In genomic region chr5:150317048-150318003, GRCh38 we compare ENCODE assay signal across 9 cellular contexts. TPM values are rescaled to one million over a fixed set of nuclear protein-coding genes. Genes with fewer than 3 reads are reported as not detected.
DNase-seq lines count a peak whose midpoint lies in the region; ATAC-seq and TF ChIP-seq lines count a peak whose summit lies in the region.
"Had no signal": no experiment of that assay in that cellular context is flagged by ENCODE, and none has a peak within 500 bp of the region (broad histone marks: within the 10 kb centered on the region; RNA-seq: fewer than 3 reads in every experiment).

No MANE protein-coding gene starts in this region.

- H3K9me3 ChIP-seq in ovary, result no peaks in the 10 kb centered on the region
- H3K9me3 ChIP-seq in vagina, result no peaks in the 10 kb centered on the region

- DNase-seq in GM03348 (ENCODE audit: low spot score) (peak; percentile 89), NB4 (ENCODE audit: low read depth) (peak; percentile 75), epithelial cell of prostate (ENCODE audit: low read depth, low spot score) (peak; percentile 73), ovary (peak in 4 of 5 donors; percentile 32 to 58 (median 44)), vagina (ENCODE audit: extremely low spot score in 2 of 2) (no peak), NCI-H146 (lab: John Stamatoyannopoulos, UW) (no peak), NCI-H2081 (lab: John Stamatoyannopoulos, UW) (no peak)
- DNase-seq: anterior cingulate cortex had no signal

- WGBS in ovary, 3 donors, result 57 to 61% (median 58%) methylated on average over 11 of the region's 11 CpGs

- intact Hi-C loops in ovary (cut with DNase I) (no loop called here), vagina (cut with DNase I) (no loop called here)

- TF ChIP-seq CTCF in NB4 (IDR thresholded peaks at IDR 0.05; ENCODE audit: low read depth, low read length) (no peak), ovary (IDR thresholded peaks at IDR 0.05) (no peak), vagina (IDR thresholded peaks at IDR 0.05) (no peak)

- H3K27ac ChIP-seq in epithelial cell of prostate, result peak overlapping the region; percentile 89
- peak overlapping the region in 1 of 2 donors; percentile 12 for H3K27ac ChIP-seq in ovary
- no peak overlapping the region for H3K27ac ChIP-seq in vagina

- H3K36me3 ChIP-seq in ovary (no peaks in the 10 kb centered on the region), vagina (no peaks in the 10 kb centered on the region)

- TF ChIP-seq POLR2A in NB4 (IDR thresholded peaks at IDR 0.05; ENCODE audit: extremely low read depth, insufficient read length), result no peak
- TF ChIP-seq POLR2A in ovary (IDR thresholded peaks at IDR 0.05), result no peak
- TF ChIP-seq POLR2A in vagina (IDR thresholded peaks at IDR 0.05), result no peak

- no peaks in the 10 kb centered on the region for H3K27me3 ChIP-seq in ovary
- H3K27me3 ChIP-seq in vagina, result no peaks in the 10 kb centered on the region

- ATAC-seq in HG03342 (IDR thresholded peaks at IDR 0.05; ENCODE audit: unreplicated experiment), result no peak

- H3K4me1 ChIP-seq in ovary (ENCODE audit: insufficient read depth) (no peaks in the 10 kb centered on the region), vagina (peaks cover 39% of the 10 kb centered on the region)

- no peak for TF ChIP-seq EP300 in ovary (IDR thresholded peaks at IDR 0.05)

- no peak overlapping the region for H3K4me3 ChIP-seq in NB4 (ENCODE audit: low read depth, low read length)
- H3K4me3 ChIP-seq in ovary, result no peak overlapping the region
- no peak overlapping the region for H3K4me3 ChIP-seq in vagina

RNA-seq across cellular contexts. Expression of gene ARSI, which starts 14.6 kb away (rescaled TPM):
- total RNA-seq in ovary, result 1 to 10 TPM in 4 of 7 donors, under 1 TPM in 3; 0.15 to 1.4 (median 1.1) TPM
- polyA plus RNA-seq in ovary, result under 1 TPM; 0.35 to 0.63 TPM
- total RNA-seq in vagina, result 4.7 TPM

RNA-seq across cellular contexts. Expression of gene CAMK2A, which starts 27.8 kb away (rescaled TPM):
- total RNA-seq in ovary (1 to 10 TPM in 3 of 7 donors, under 1 TPM in 4; 0.12 to 1.3 (median 0.62) TPM), vagina (0.49 TPM)
- 1 to 10 TPM in 1 of 2 donors, under 1 TPM in 1; 0.15 to 1.2 TPM for polyA plus RNA-seq in ovary

RNA-seq across cellular contexts. Expression of gene TCOF1, which starts 40.2 kb away (rescaled TPM):
- total RNA-seq in ovary, result 10 to 100 TPM; 16.9 to 38.3 (median 31.2) TPM
- 10 to 100 TPM; 16.7 to 25.4 TPM for polyA plus RNA-seq in ovary
- 39.3 TPM for total RNA-seq in vagina

Comparison
In these comparisons a context has a peak if more than half of its experiments do, and no peak if none do; other contexts are left out.
1. DNase-seq: peak in GM03348 (single experiment), NB4 (single experiment), epithelial cell of prostate (single experiment) and ovary (4 of 5); none in vagina (0 of 2), NCI-H146 (single experiment) and NCI-H2081 (0 of 2).